In the genomic region with DNA sequence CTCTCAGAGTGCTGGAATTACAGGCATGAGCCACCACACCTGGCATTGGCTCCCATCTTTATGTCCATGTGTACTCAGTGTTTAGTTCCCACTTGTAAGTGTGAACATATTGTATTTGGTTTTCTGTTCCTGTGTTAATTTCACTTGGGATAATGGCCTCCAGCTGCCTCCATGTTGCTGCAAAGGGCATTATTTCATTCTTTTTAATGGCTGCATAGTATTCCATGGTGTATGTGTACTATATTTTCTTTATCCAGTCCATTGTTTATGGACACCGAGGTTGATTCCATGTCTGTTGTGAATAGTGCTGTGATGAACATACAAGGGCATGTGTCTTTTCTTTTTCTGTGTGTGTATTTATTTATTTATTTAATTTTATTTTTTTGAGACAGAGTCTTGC, we compare ENCODE assay signal across 37 cellular contexts. TPM values are rescaled to one million over a fixed set of nuclear protein-coding genes. Genes with fewer than 3 reads are reported as not detected.
A peak's percentile ranks its signal among the peaks of the same experiment; 100 is the strongest.
DNase-seq lines count a peak whose midpoint lies in the region; ATAC-seq, FAIRE-seq and TF ChIP-seq lines count a peak whose summit lies in the region.
"Had no signal": no experiment of that assay in that cellular context is flagged by ENCODE, and none has a peak within 500 bp of the region (broad histone marks: within the 10 kb centered on the region; RNA-seq: fewer than 3 reads in every experiment).

No MANE protein-coding gene starts in this region.

- peaks cover 8% of the 10 kb centered on the region for H3F3A ChIP-seq in neural progenitor cell (ENCODE audit: low read depth)

- H3K9me3 Mint-ChIP-seq in nephron progenitor cell (no peaks in the 10 kb centered on the region), neural progenitor cell (no peaks in the 10 kb centered on the region)
- H3K9me3 Mint-ChIP-seq in stimulated activated effector memory CD8-positive, alpha-beta T cell treated with anti-CD3 and anti-CD28 coated beads, Interleukin-12 subunit alpha, Interleukin-12 subunit beta, amount 100 ng/mL, for 72 hours: no peaks in the 10 kb centered on the region
- H3K9me3 Mint-ChIP-seq: CD4-positive, alpha-beta memory T cell; CD4-positive, alpha-beta T cell; CD4-positive, CD25-positive, alpha-beta regulatory T cell had no signal

- intact Hi-C loops in K562 (cut with micrococcal nuclease) (no loop called here), mucosa of descending colon (cut with DNase I, micrococcal nuclease) (no loop called here)

- CTCF ChIA-PET in HEK293 (lab: Yijun Ruan, JAX) (no interaction called here), K562 (lab: Yijun Ruan, JAX; ENCODE audit: low intra/inter-chr PET ratio) (no interaction called here)

- H3K27ac ChIP-seq in HEK293 (ENCODE audit: extremely low read depth, low read depth, low read length) (no peak overlapping the region), K562 (ENCODE audit: extremely low read depth, low read depth, low read length) (no peak overlapping the region), keratinocyte (ENCODE audit: control insufficient read depth, insufficient read depth, low read length) (no peak overlapping the region), neural progenitor cell (no peak overlapping the region)
- H3K27ac ChIP-seq: 22Rv1; A549; BLaER1; BLaER1 treated with 17β-estradiol and CSF1 and Interleukin-3, amounts not matched to agents 10 nM and 100 nM; C4-2B had no signal

- H2AFZ ChIP-seq in K562 (ENCODE audit: low read depth, low read length): no peak overlapping the region
- H2AFZ ChIP-seq in keratinocyte (ENCODE audit: control insufficient read depth, low read length): no peak overlapping the region
- H2AFZ ChIP-seq in neural progenitor cell (replicated peaks): no peak overlapping the region

- no peaks in the 10 kb centered on the region for H3K9me3 ChIP-seq in HEK293 (ENCODE audit: control insufficient read depth, insufficient read depth, low read depth, low read length)
- H3K9me3 ChIP-seq in K562 (replicated peaks; ENCODE audit: control insufficient read depth, insufficient read depth, low read depth, low read length): no peaks in the 10 kb centered on the region
- H3K9me3 ChIP-seq in keratinocyte (ENCODE audit: control insufficient read depth, low read depth, low read length): no peaks in the 10 kb centered on the region
- H3K9me3 ChIP-seq in neural progenitor cell (ENCODE audit: low read depth): no peaks in the 10 kb centered on the region
- H3K9me3 ChIP-seq in mucosa of descending colon: no peaks in the 10 kb centered on the region
- H3K9me3 ChIP-seq: A549; BE2C; BLaER1; BLaER1 treated with 17β-estradiol and CSF1 and Interleukin-3, amounts not matched to agents 10 nM and 100 nM; Caco-2 had no signal

- H3K27ac Mint-ChIP-seq in nephron progenitor cell (peak overlapping the region; percentile 51), neural progenitor cell (no peak overlapping the region)
- H3K27ac Mint-ChIP-seq in stimulated activated effector memory CD8-positive, alpha-beta T cell treated with anti-CD3 and anti-CD28 coated beads, Interleukin-12 subunit alpha, Interleukin-12 subunit beta, amount 100 ng/mL, for 72 hours: no peak overlapping the region
- H3K27ac Mint-ChIP-seq: B cell; CD14-positive monocyte; CD4-positive, alpha-beta T cell; CD4-positive, CD25-positive, alpha-beta regulatory T cell; CD8-positive, alpha-beta memory T cell; CD8-positive, alpha-beta T cell had no signal

- H3K36me3 ChIP-seq in HEK293 (ENCODE audit: control insufficient read depth in 2 of 2, insufficient read depth in 1 of 2, low read length in 2 of 2) (no peaks in the 10 kb centered on the region; a peak in 1 of 3 replicates), K562 (ENCODE audit: control insufficient read depth, insufficient read depth, low read length) (no peaks in the 10 kb centered on the region), keratinocyte (ENCODE audit: control insufficient read depth in 2 of 2, extremely low read depth in 1 of 2, insufficient read depth in 2 of 2, low read length in 2 of 2) (no peaks in the 10 kb centered on the region), neural progenitor cell (no peaks in the 10 kb centered on the region), mucosa of descending colon (ENCODE audit: low read depth) (no peaks in the 10 kb centered on the region)
- H3K36me3 ChIP-seq: BE2C; BLaER1; BLaER1 treated with 17β-estradiol and CSF1 and Interleukin-3, amounts not matched to agents 10 nM and 100 nM had no signal

- DNase-seq in K562 (ENCODE audit: extremely low read depth in 1 of 4, low spot score in 3 of 4) (no peak), keratinocyte (ENCODE audit: low read depth, low spot score) (no peak), nephron progenitor cell (no peak), neural progenitor cell (ENCODE audit: low spot score) (no peak), mucosa of descending colon (no peak), medulla oblongata (ENCODE audit: extremely low spot score) (no peak)
- no peak for DNase-seq in stimulated activated effector memory CD8-positive, alpha-beta T cell treated with anti-CD3 and anti-CD28 coated beads, Interleukin-12 subunit alpha, Interleukin-12 subunit beta, amount 100 ng/mL, for 72 hours (ENCODE audit: low spot score in 2 of 2)
- DNase-seq: 8988T; ACHN; AML-193; BE2C; C1 segment of cervical spinal cord; Caco-2; Calu3; CD4-positive, alpha-beta memory T cell; CD4-positive, alpha-beta T cell; CD4-positive, CD25-positive, alpha-beta regulatory T cell; CD8-positive, alpha-beta memory T cell; CD8-positive, alpha-beta T cell; COR-L47; DMS 273 treated with DMSO at 0.1 percent for 48 hours; DMS153; DMS53; DMS79; DMS79 treated with DMSO at 0.1 percent for 48 hours; DND-41; EL had no signal

- no peak for TF ChIP-seq EP300 in K562 (IDR thresholded peaks at IDR 0.05; ENCODE audit: low read length)

- H3K27me3 Mint-ChIP-seq in nephron progenitor cell (ENCODE audit: low read depth, poor library complexity): no peaks in the 10 kb centered on the region
- no peaks in the 10 kb centered on the region for H3K27me3 Mint-ChIP-seq in neural progenitor cell (ENCODE audit: insufficient read depth, low read depth)

- BruUV-seq in K562 (replicated peaks; lab: Mats Ljungman, UMichigan): no TSS peak

- H4K20me1 ChIP-seq in K562 (replicated peaks; ENCODE audit: control insufficient read depth, insufficient read depth, low read length): no peaks in the 10 kb centered on the region
- H4K20me1 ChIP-seq in keratinocyte (ENCODE audit: control insufficient read depth, extremely low read depth, insufficient read depth, low read length): no peaks in the 10 kb centered on the region
- H4K20me1 ChIP-seq in neural progenitor cell (ENCODE audit: low read depth): peaks cover 4% of the 10 kb centered on the region
- H4K20me1 ChIP-seq: BLaER1; BLaER1 treated with 17β-estradiol and CSF1 and Interleukin-3, amounts not matched to agents 10 nM and 100 nM had no signal

- H3K4me1 Mint-ChIP-seq in nephron progenitor cell: peaks cover 21% of the 10 kb centered on the region
- H3K4me1 Mint-ChIP-seq in neural progenitor cell: peaks cover 15% of the 10 kb centered on the region
- no peaks in the 10 kb centered on the region for H3K4me1 Mint-ChIP-seq in stimulated activated effector memory CD8-positive, alpha-beta T cell treated with anti-CD3 and anti-CD28 coated beads, Interleukin-12 subunit alpha, Interleukin-12 subunit beta, amount 100 ng/mL, for 72 hours
- H3K4me1 Mint-ChIP-seq: B cell; CD14-positive monocyte; CD4-positive, alpha-beta memory T cell; CD4-positive, CD25-positive, alpha-beta regulatory T cell; CD8-positive, alpha-beta memory T cell had no signal

- H3K4me2 ChIP-seq in K562 (ENCODE audit: insufficient read depth, low read length): no peak overlapping the region
- no peak overlapping the region for H3K4me2 ChIP-seq in keratinocyte (ENCODE audit: control insufficient read depth, extremely low read depth, insufficient read depth, low read depth, low read length)
- H3K4me2 ChIP-seq in neural progenitor cell: no peak overlapping the region
- H3K4me2 ChIP-seq: A549; BLaER1; BLaER1 treated with 17β-estradiol and CSF1 and Interleukin-3, amounts not matched to agents 10 nM and 100 nM had no signal

- peaks cover 23% of the 10 kb centered on the region for H3K4me1 ChIP-seq in HEK293 (ENCODE audit: control insufficient read depth, insufficient read depth, low read length)
- no peaks in the 10 kb centered on the region for H3K4me1 ChIP-seq in K562 (replicated peaks in 1 of 2; ENCODE audit: control insufficient read depth in 2 of 2, insufficient read depth in 2 of 2, low read length in 2 of 2)
- peaks cover 3% of the 10 kb centered on the region for H3K4me1 ChIP-seq in keratinocyte (ENCODE audit: control insufficient read depth, extremely low read depth, insufficient read depth, low read length)
- H3K4me1 ChIP-seq in neural progenitor cell: peaks cover 11% of the 10 kb centered on the region
- H3K4me1 ChIP-seq in mucosa of descending colon (ENCODE audit: low read depth): no peaks in the 10 kb centered on the region
- H3K4me1 ChIP-seq: A549, BE2C, BLaER1, Caco-2 had no signal

- H3K27me3 ChIP-seq in K562 (ENCODE audit: control insufficient read depth in 2 of 2, insufficient read depth in 2 of 2, low read length in 2 of 2): no peaks in the 10 kb centered on the region; a peak in 2 of 5 replicates
- no peaks in the 10 kb centered on the region for H3K27me3 ChIP-seq in keratinocyte (ENCODE audit: control insufficient read depth, extremely low read depth, insufficient read depth, low read length)
- no peaks in the 10 kb centered on the region for H3K27me3 ChIP-seq in neural progenitor cell
- H3K27me3 ChIP-seq: BE2C; BLaER1; BLaER1 treated with 17β-estradiol and CSF1 and Interleukin-3, amounts not matched to agents 10 nM and 100 nM had no signal

- TF ChIP-seq POLR2A in K562 (conservative IDR thresholded peaks at IDR 0.05): no peak

- POLR2A ChIA-PET in HEK293 (lab: Yijun Ruan, JAX) (no interaction called here), K562 (lab: Yijun Ruan, JAX) (no interaction called here)

- in situ Hi-C loops in K562 (cut with MboI): no loop called here

- H3K4me3 ChIP-seq in HEK293 (ENCODE audit: low read depth, low read length): no peak overlapping the region
- H3K4me3 ChIP-seq in K562: no peak overlapping the region
- H3K4me3 ChIP-seq in keratinocyte (ENCODE audit: control insufficient read depth in 2 of 3, extremely low read depth in 1 of 3, insufficient read depth in 2 of 3, low read depth in 1 of 3, low read length in 3 of 3): no peak overlapping the region
- H3K4me3 ChIP-seq in neural progenitor cell: no peak overlapping the region
- no peak overlapping the region for H3K4me3 ChIP-seq in mucosa of descending colon
- H3K4me3 ChIP-seq: A549; BLaER1; BLaER1 treated with 17β-estradiol and CSF1 and Interleukin-3, amounts not matched to agents 10 nM and 100 nM had no signal

- FAIRE-seq in K562 (lab: Jason Lieb, UNC) (peak; percentile 11), keratinocyte (lab: Jason Lieb, UNC) (peak; percentile 20)
- FAIRE-seq: A204.1, A549, D721Med had no signal

- no peak overlapping the region for H3K9ac ChIP-seq in K562 (ENCODE audit: insufficient read depth in 1 of 2, low read depth in 2 of 2, low read length in 2 of 2)
- no peak overlapping the region for H3K9ac ChIP-seq in keratinocyte (ENCODE audit: control insufficient read depth, extremely low read depth, insufficient read depth, low read length)
- H3K9ac ChIP-seq in neural progenitor cell: no peak overlapping the region
- H3K9ac ChIP-seq: BLaER1; BLaER1 treated with 17β-estradiol and CSF1 and Interleukin-3, amounts not matched to agents 10 nM and 100 nM had no signal

- no peaks in the 10 kb centered on the region for H3K36me3 Mint-ChIP-seq in nephron progenitor cell (ENCODE audit: low read depth)
- H3K36me3 Mint-ChIP-seq in neural progenitor cell: no peaks in the 10 kb centered on the region
- H3K36me3 Mint-ChIP-seq in stimulated activated effector memory CD8-positive, alpha-beta T cell treated with anti-CD3 and anti-CD28 coated beads, Interleukin-12 subunit alpha, Interleukin-12 subunit beta, amount 100 ng/mL, for 72 hours: no peaks in the 10 kb centered on the region
- H3K36me3 Mint-ChIP-seq: CD14-positive monocyte; CD4-positive, alpha-beta memory T cell; CD4-positive, CD25-positive, alpha-beta regulatory T cell; CD8-positive, alpha-beta memory T cell; CD8-positive, alpha-beta T cell had no signal

- H3K9me1 ChIP-seq in K562 (ENCODE audit: control insufficient read depth, insufficient read depth, low read length) (no peaks in the 10 kb centered on the region), keratinocyte (ENCODE audit: control insufficient read depth, extremely low read depth, insufficient read depth, low read length) (no peaks in the 10 kb centered on the region)

- TF ChIP-seq RAD21 in K562 (CRISPR knock-in tag; conservative IDR thresholded peaks at IDR 0.05 in 1 of 2, IDR thresholded peaks at IDR 0.05 in 1 of 2): no peak

- WGBS in K562 (ENCODE audit: insufficient coverage, low coverage, missing lambda C conversion rate): 13% methylated on average over 1 of the region's 1 CpG

- ATAC-seq in K562 (no peak), mucosa of descending colon (no peak)
- no peak for ATAC-seq in stimulated activated effector memory CD8-positive, alpha-beta T cell treated with anti-CD3 and anti-CD28 coated beads, Interleukin-12 subunit alpha, Interleukin-12 subunit beta, amount 100 ng/mL, for 72 hours
- ATAC-seq: A549; CD8-positive, alpha-beta T cell had no signal

- dilution Hi-C loops in keratinocyte (cut with MboI; ENCODE audit: extremely low pct_ligation_motif_present, low sequenced_read_pairs): no loop called here

- no peaks in the 10 kb centered on the region for H3K79me2 ChIP-seq in K562 (ENCODE audit: control insufficient read depth, insufficient read depth, low read length)
- H3K79me2 ChIP-seq in keratinocyte (ENCODE audit: control insufficient read depth, insufficient read depth, low read length): peaks cover 23% of the 10 kb centered on the region
- peaks cover 11% of the 10 kb centered on the region for H3K79me2 ChIP-seq in neural progenitor cell (ENCODE audit: low read depth)

- TF ChIP-seq CTCF in HEK293 (tag by site-specific recombination; IDR thresholded peaks at IDR 0.05): no peak
- no peak for TF ChIP-seq CTCF in K562 (IDR thresholded peaks at IDR 0.05 in 2 of 3, conservative IDR thresholded peaks at IDR 0.05 in 1 of 3; ENCODE audit: insufficient read depth in 2 of 3, low read depth in 1 of 3, low read length in 3 of 3)
- no peak for TF ChIP-seq CTCF in keratinocyte (optimal IDR thresholded peaks at IDR 0.05 in 1 of 3, IDR thresholded peaks at IDR 0.05 in 1 of 3, conservative IDR thresholded peaks at IDR 0.05 in 1 of 3; ENCODE audit: extremely low read depth in 1 of 3, insufficient read depth in 2 of 3, low read length in 3 of 3)
- no peak for TF ChIP-seq CTCF in nephron progenitor cell (IDR thresholded peaks at IDR 0.05)
- TF ChIP-seq CTCF in neural progenitor cell (IDR thresholded peaks at IDR 0.05): no peak
- TF ChIP-seq CTCF in mucosa of descending colon (IDR thresholded peaks at IDR 0.05): no peak

- H3K4me3 Mint-ChIP-seq in nephron progenitor cell (no peak overlapping the region), neural progenitor cell (no peak overlapping the region)
- H3K4me3 Mint-ChIP-seq in stimulated activated effector memory CD8-positive, alpha-beta T cell treated with anti-CD3 and anti-CD28 coated beads, Interleukin-12 subunit alpha, Interleukin-12 subunit beta, amount 100 ng/mL, for 72 hours: no peak overlapping the region
- H3K4me3 Mint-ChIP-seq: B cell; CD14-positive monocyte; CD4-positive, alpha-beta memory T cell; CD4-positive, alpha-beta T cell; CD4-positive, CD25-positive, alpha-beta regulatory T cell; CD8-positive, alpha-beta memory T cell; CD8-positive, alpha-beta T cell had no signal

RNA-seq across cellular contexts. Expression of gene MYO6, which starts 47.7 kb away (rescaled TPM):
- total RNA-seq in K562 (2011; cell fraction: chromatin; rRNA removed; ENCODE audit: low replicate concordance): 1.3 and 5.5 TPM in 2 replicates
- 0.67 and 1.2 TPM in 2 replicates for total RNA-seq in K562 (2011; cell fraction: nucleolus; rRNA removed)
- 1.9 and 2.3 TPM in 2 replicates for total RNA-seq in K562 (2011; cell fraction: nucleoplasm; rRNA removed)
- total RNA-seq in K562 (2014; rRNA removed) (1.7 and 3.8 TPM in 2 replicates), K562 (2014; rRNA removed; fragmentation: Illumina TruSeq; extraction: Trizol) (2.8 and 3.3 TPM in 2 replicates), K562 (2015; rRNA removed; fragmentation: Illumina TruSeq; extraction: Trizol) (2.4 and 2.7 TPM in 2 replicates), K562 (2021) (5.4 and 5.5 TPM in 2 replicates), neural progenitor cell (ENCODE audit: low replicate concordance) (16.5 and 23.0 TPM in 2 replicates), mucosa of descending colon (10 to 100 TPM; 37.6 to 69.2 (median 59.7) TPM)
- polyA plus RNA-seq in K562 (2011; rRNA removed) (2.4 and 5.4 TPM in 2 replicates), K562 (2014; fragmentation: Illumina TruSeq; extraction: Trizol) (4.3 and 4.7 TPM in 2 replicates), K562 (2014; fragmentation: Nextera tagmentation; extraction: Ambion mirVana) (1 to 10 TPM; 1.3 to 1.5 TPM), K562 (2014; rRNA removed) (2.6 and 2.8 TPM in 2 replicates), keratinocyte (16.2 to 24.5 TPM (median 20.5 TPM) in 3 replicates)
- 0.63 and 3.2 TPM in 2 replicates for polyA plus RNA-seq in K562 (2011; cell fraction: cytosol; rRNA removed)
- polyA plus RNA-seq in K562 (2011; cell fraction: nucleus; rRNA removed): 1.9 and 8.2 TPM in 2 replicates
- polyA plus RNA-seq in K562 (2012): 4.1 and 4.5 TPM in 2 replicates
- polyA minus RNA-seq in K562 (2011; rRNA and poly(A)+ RNA removed): 4.0 and 11.5 TPM in 2 replicates
- polyA minus RNA-seq in K562 (2011; cell fraction: cytosol; rRNA and poly(A)+ RNA removed): 1.8 and 4.4 TPM in 2 replicates
- 1.3 and 11.4 TPM in 2 replicates for polyA minus RNA-seq in K562 (2011; cell fraction: nucleus; rRNA and poly(A)+ RNA removed)
- polyA plus RNA-seq in keratinocyte (2011; ENCODE audit: low read depth): 69.8 TPM
- polyA plus RNA-seq in keratinocyte (2011; cell fraction: cytosol; rRNA removed): 12.1 and 20.2 TPM in 2 replicates
- 37.3 and 51.3 TPM in 2 replicates for polyA plus RNA-seq in keratinocyte (2011; cell fraction: nucleus; rRNA removed)
- 29.1 and 41.2 TPM in 2 replicates for polyA plus RNA-seq in keratinocyte (2012; ENCODE audit: low replicate concordance)
- polyA minus RNA-seq in keratinocyte: 5.7 to 29.6 TPM (median 15.6 TPM) in 3 replicates
- polyA minus RNA-seq in keratinocyte (2011; cell fraction: cytosol; rRNA and poly(A)+ RNA removed): 14.0 TPM
- 25.4 and 52.7 TPM in 2 replicates for polyA minus RNA-seq in keratinocyte (2011; cell fraction: nucleus; rRNA and poly(A)+ RNA removed)
- polyA plus RNA-seq: CD14-positive monocyte had no signal

Comparison
In these comparisons a context has a peak if more than half of its experiments do, and no peak if none do; other contexts are left out.
1. Of the 44 proteins assayed by ChIP-seq in both K562 and HEK293: peak only in K562: none; only in HEK293: none; in both: ZNF146; in neither: 43.